In genomic region chr16:17914168-17914567, GRCh38 we compare ENCODE assay signal across 11 cellular contexts.
"Had no signal": no experiment of that assay in that cellular context is flagged by ENCODE, and none has a peak within 500 bp of the region (broad histone marks: within the 10 kb centered on the region; RNA-seq: fewer than 3 reads in every experiment).

No MANE protein-coding gene starts in this region.

- H3K9me3 ChIP-seq: HAP-1 had no signal

- H3K4me1 ChIP-seq: HAP-1 had no signal

- H3K27ac ChIP-seq: GM23248 had no signal

- H3K4me2 ChIP-seq: GM23338 had no signal

- ATAC-seq: GM23338, HCT116 had no signal

- H2AFZ ChIP-seq: GM23248, GM23338 had no signal

- FAIRE-seq: H1, H54 had no signal

- H3K9ac ChIP-seq: GM23248 had no signal

- H3K36me3 ChIP-seq: HAP-1 had no signal

- DNase-seq: GM23248, GOT3, H7, H9, HCEC 1CT, HFFc6 had no signal

- H3K4me3 ChIP-seq: GM23248, GM23338, HAP-1 had no signal
